ENCODE assay signal across 21 cellular contexts in the genomic region with DNA sequence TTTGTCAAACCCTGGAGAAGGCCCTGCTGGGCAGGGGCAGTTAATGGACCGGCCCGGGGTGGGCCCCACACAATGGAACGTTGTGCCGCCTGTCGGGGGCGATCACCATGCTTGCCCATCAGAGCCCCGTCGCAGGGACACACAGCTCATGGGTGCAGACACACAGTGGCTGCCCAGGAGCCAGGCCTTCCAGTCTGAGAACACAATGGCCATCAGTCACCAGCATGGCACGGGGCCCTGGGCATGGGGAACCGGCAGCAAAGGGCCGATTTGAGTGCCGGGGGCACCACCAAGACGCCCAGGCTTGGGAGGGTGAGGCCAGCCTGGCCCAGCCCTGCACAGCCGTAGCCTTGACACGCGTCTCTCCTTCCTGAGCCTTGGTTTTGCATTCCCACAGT. TPM values are rescaled to one million over a fixed set of nuclear protein-coding genes. Genes with fewer than 3 reads are reported as not detected.
"Had no signal": no experiment of that assay in that cellular context is flagged by ENCODE, and none has a peak within 500 bp of the region (broad histone marks: within the 10 kb centered on the region; RNA-seq: fewer than 3 reads in every experiment).

No MANE protein-coding gene starts in this region.

- H3K9me3 Mint-ChIP-seq: activated B cell treated with CpG ODN at 0.5 μM for 24 hours; activated naive CD4-positive, alpha-beta T cell treated with anti-CD3 and anti-CD28 coated beads, Interleukin-2, amount 10 ng/mL, durations not matched to agents 7 days and 5 days; naive thymus-derived CD8-positive, alpha-beta T cell; neural progenitor cell; stimulated activated memory B cell treated with anti-CD40 and anti-IgM and Interleukin-4, amounts not matched to agents 10 μg/mL and 1 μg/mL and 100 μg/mL, for 72 hours had no signal

- H3K4me2 ChIP-seq: neural progenitor cell had no signal

- ATAC-seq: naive thymus-derived CD8-positive, alpha-beta T cell; right lobe of liver; stimulated activated memory B cell treated with anti-CD40 and anti-IgM and Interleukin-4, amounts not matched to agents 10 μg/mL and 1 μg/mL and 100 μg/mL, for 72 hours; upper lobe of right lung had no signal

- H3K27me3 ChIP-seq: neural progenitor cell, right lobe of liver, SJSA1, testis, upper lobe of right lung had no signal

- H3K27ac Mint-ChIP-seq: activated B cell treated with CpG ODN at 0.5 μM for 24 hours; activated naive CD4-positive, alpha-beta T cell treated with anti-CD3 and anti-CD28 coated beads, Interleukin-2, amount 10 ng/mL, durations not matched to agents 7 days and 5 days; naive thymus-derived CD8-positive, alpha-beta T cell; stimulated activated memory B cell treated with anti-CD40 and anti-IgM and Interleukin-4, amounts not matched to agents 10 μg/mL and 1 μg/mL and 100 μg/mL, for 72 hours had no signal

- FAIRE-seq: islet of Langerhans, small intestine had no signal

- H3K9me3 ChIP-seq: prostate gland, right lobe of liver, SJSA1, testis, upper lobe of right lung had no signal

- H3K36me3 Mint-ChIP-seq: activated naive CD4-positive, alpha-beta T cell treated with anti-CD3 and anti-CD28 coated beads, Interleukin-2, amount 10 ng/mL, durations not matched to agents 7 days and 5 days; naive thymus-derived CD8-positive, alpha-beta T cell; neural progenitor cell; stimulated activated memory B cell treated with anti-CD40 and anti-IgM and Interleukin-4, amounts not matched to agents 10 μg/mL and 1 μg/mL and 100 μg/mL, for 72 hours had no signal

- DNase-seq: activated B cell treated with CpG ODN at 0.5 μM for 24 hours; activated CD4-positive, alpha-beta T cell treated with anti-CD3 and anti-CD28 coated beads for 4 hours; activated CD4-positive, alpha-beta T cell treated with anti-CD3 and anti-CD28 coated beads, Interleukin-2, amount 50 U/mL, for 48 hours; activated effector memory CD4-positive, alpha-beta T cell treated with anti-CD3 and anti-CD28 coated beads, Interleukin-2, amount 50 U/mL, for 16 hours; activated naive CD4-positive, alpha-beta T cell treated with anti-CD3 and anti-CD28 coated beads, Interleukin-2, amount 10 ng/mL, durations not matched to agents 7 days and 5 days; effector memory CD4-positive, alpha-beta T cell; foreskin melanocyte; naive thymus-derived CD8-positive, alpha-beta T cell; small intestine; stimulated activated CD4-positive, alpha-beta T cell treated with anti-CD3 and anti-CD28 coated beads, Interleukin-15, amount 100 ng/mL, for 24 hours; T-helper 1 cell; testis; upper lobe of right lung had no signal

- H3K4me3 Mint-ChIP-seq: activated B cell treated with CpG ODN at 0.5 μM for 24 hours; activated naive CD4-positive, alpha-beta T cell treated with anti-CD3 and anti-CD28 coated beads, Interleukin-2, amount 10 ng/mL, durations not matched to agents 7 days and 5 days; naive thymus-derived CD8-positive, alpha-beta T cell; neural progenitor cell; stimulated activated memory B cell treated with anti-CD40 and anti-IgM and Interleukin-4, amounts not matched to agents 10 μg/mL and 1 μg/mL and 100 μg/mL, for 72 hours had no signal

- H3K9ac ChIP-seq: neural progenitor cell had no signal

- H3K27ac ChIP-seq: neural progenitor cell, prostate gland, right lobe of liver, SJSA1, testis, upper lobe of right lung had no signal

- H3K4me1 Mint-ChIP-seq: activated B cell treated with CpG ODN at 0.5 μM for 24 hours; activated naive CD4-positive, alpha-beta T cell treated with anti-CD3 and anti-CD28 coated beads, Interleukin-2, amount 10 ng/mL, durations not matched to agents 7 days and 5 days; naive thymus-derived CD8-positive, alpha-beta T cell; stimulated activated memory B cell treated with anti-CD40 and anti-IgM and Interleukin-4, amounts not matched to agents 10 μg/mL and 1 μg/mL and 100 μg/mL, for 72 hours had no signal

- H3K4me1 ChIP-seq: prostate gland, testis, upper lobe of right lung had no signal

- H3K4me3 ChIP-seq: lung, neural progenitor cell, prostate gland, right lobe of liver, SJSA1, testis, upper lobe of right lung had no signal

- H3K36me3 ChIP-seq: neural progenitor cell, prostate gland, right lobe of liver, SJSA1, upper lobe of right lung had no signal

- H3K27me3 Mint-ChIP-seq: activated B cell treated with CpG ODN at 0.5 μM for 24 hours had no signal

- H2AFZ ChIP-seq: neural progenitor cell had no signal

RNA-seq across cellular contexts. Expression of a gene that starts 7.1 kb away (rescaled TPM):
- total RNA-seq: activated B cell treated with CpG ODN at 0.5 μM for 24 hours; lung; naive thymus-derived CD8-positive, alpha-beta T cell; osteocyte; prostate gland; testis; upper lobe of right lung had no signal
- polyA plus RNA-seq: lung; naive thymus-derived CD8-positive, alpha-beta T cell; small intestine had no signal
